ENCODE assay signal across 8 cellular contexts in genomic region chr12:54853933-54854538, GRCh38. TPM values are rescaled to one million over a fixed set of nuclear protein-coding genes. Genes with fewer than 3 reads are reported as not detected.
A peak's percentile ranks its signal among the peaks of the same experiment; 100 is the strongest.
DNase-seq lines count a peak whose midpoint lies in the region; ATAC-seq and TF ChIP-seq lines count a peak whose summit lies in the region.

Gene MUCL1, plus strand, starts transcription at chr12:54854516. Its CDS starts 67 bp downstream, at chr12:54854583.

- DNase-seq in Ammon's horn (ENCODE audit: low spot score) (peak; percentile 49), NCI-H2227 treated with DMSO at 0.1 percent for 48 hours (lab: John Stamatoyannopoulos, UW) (peak; percentile 0), chondrocyte (ENCODE audit: low spot score) (no peak), memory B cell (ENCODE audit: low spot score in 2 of 2) (peak; percentile 51 to 63)
- DNase-seq in activated CD4-positive, CD25-positive, alpha-beta regulatory T cell treated with anti-CD3 and anti-CD28 coated beads, Interleukin-2, amount 50 U/mL, for 16 hours (ENCODE audit: low read depth, low spot score): peak; percentile 46
- peak; percentile 47 for DNase-seq in stimulated activated CD8-positive, alpha-beta memory T cell treated with anti-CD3 and anti-CD28 coated beads, Interleukin-7, amount 100 ng/mL, for 24 hours (ENCODE audit: low read depth)

- no peaks in the 10 kb centered on the region for H3K9me3 Mint-ChIP-seq in chondrocyte (ENCODE audit: low read depth)
- H3K9me3 Mint-ChIP-seq in memory B cell: no peaks in the 10 kb centered on the region

- TF ChIP-seq CTCF in chondrocyte (IDR thresholded peaks at IDR 0.05): peak; percentile 78

- H3K36me3 Mint-ChIP-seq in chondrocyte (ENCODE audit: low read depth): no peaks in the 10 kb centered on the region
- H3K36me3 Mint-ChIP-seq in memory B cell: peaks cover 2% of the 10 kb centered on the region

- H3K27ac Mint-ChIP-seq in chondrocyte (ENCODE audit: unreplicated experiment): no peak within 1 kb of the TSS
- H3K27ac Mint-ChIP-seq in memory B cell: no peak within 1 kb of the TSS

- H3K4me3 Mint-ChIP-seq in chondrocyte (ENCODE audit: unreplicated experiment) (no peak within 1 kb of the TSS), memory B cell (no peak within 1 kb of the TSS)

- ATAC-seq in GM19043 (IDR thresholded peaks at IDR 0.05; ENCODE audit: low read depth, unreplicated experiment): peak; percentile 98
- peak; percentile 98 for ATAC-seq in HG03280 (IDR thresholded peaks at IDR 0.05; ENCODE audit: unreplicated experiment)
- ATAC-seq in memory B cell (ENCODE audit: low read depth): peak; percentile 87

- H3K27me3 Mint-ChIP-seq in chondrocyte (ENCODE audit: low read depth) (peaks cover 24% of the 10 kb centered on the region), memory B cell (peaks cover 8% of the 10 kb centered on the region)

- H3K4me1 Mint-ChIP-seq in chondrocyte (ENCODE audit: low read depth): no peaks in the 10 kb centered on the region
- no peaks in the 10 kb centered on the region for H3K4me1 Mint-ChIP-seq in memory B cell

RNA-seq across cellular contexts. Expression of gene MUCL1, which starts in this region (rescaled TPM):
- not detected in 3 replicates for total RNA-seq in chondrocyte
